ENCODE assay signal across 1 cellular context in genomic region chr17:81650951-81651350, GRCh38.
TF ChIP-seq lines count a peak whose summit lies in the region.

No MANE protein-coding gene starts in this region.

TF ChIP-seq in H1, 55 proteins besides CTCF, POLR2A, EP300 and RAD21:
- no peak for TF ChIP-seq TBP (IDR thresholded peaks at IDR 0.05; ENCODE audit: low read depth, low read length)
